Comparison of ENCODE assay signal across 9 cellular contexts in the genomic region with DNA sequence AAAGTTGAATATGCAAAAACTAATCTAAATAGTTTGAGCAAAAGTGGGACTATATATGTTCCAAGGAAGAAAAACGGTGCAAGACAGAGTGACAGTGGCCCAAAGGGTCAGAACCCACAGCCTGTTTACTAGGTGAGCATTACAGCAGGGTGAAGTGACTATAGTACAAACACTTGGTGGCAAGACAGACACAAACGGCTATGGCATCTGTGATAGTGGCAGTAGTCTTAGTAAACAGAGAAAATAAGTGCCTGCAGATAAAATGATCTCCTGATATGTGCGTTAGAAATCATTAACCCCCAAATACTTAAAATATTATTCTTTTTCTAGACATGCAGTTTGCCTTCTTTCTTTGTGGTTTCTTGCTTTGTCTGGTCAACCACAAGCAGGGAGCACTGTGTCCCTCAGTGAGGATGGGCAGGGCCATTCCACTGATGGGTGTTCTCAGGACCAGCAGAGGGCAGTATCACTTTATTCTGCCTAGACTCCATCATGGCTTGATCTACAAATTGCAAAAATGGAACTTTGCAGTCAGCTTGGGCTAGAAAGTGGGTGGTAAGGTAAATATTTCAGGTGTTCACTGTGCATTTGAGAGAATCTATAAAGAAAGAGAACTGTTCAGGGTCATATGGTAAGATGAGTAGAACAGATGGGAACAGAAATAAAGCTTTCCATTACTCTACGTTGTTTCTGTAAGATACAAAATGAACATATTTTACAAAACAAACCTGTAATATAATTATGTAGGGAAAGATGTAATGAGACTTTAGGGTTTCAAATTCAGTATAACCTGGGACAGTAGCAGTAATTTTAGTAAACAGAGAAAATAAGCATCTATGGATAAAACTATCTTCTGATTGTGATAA.
DNase-seq lines count a peak whose midpoint lies in the region; ATAC-seq and TF ChIP-seq lines count a peak whose summit lies in the region.
"Had no signal": no experiment of that assay in that cellular context is flagged by ENCODE, and none has a peak within 500 bp of the region (broad histone marks: within the 10 kb centered on the region; RNA-seq: fewer than 3 reads in every experiment).

No MANE protein-coding gene starts in this region.

- H3K4me1 ChIP-seq in liver (ENCODE audit: control insufficient read depth in 4 of 4, insufficient read depth in 4 of 4, low read length in 3 of 4), result no peaks in the 10 kb centered on the region

- no peaks in the 10 kb centered on the region for H3K27me3 ChIP-seq in liver (ENCODE audit: control insufficient read depth in 4 of 4, insufficient read depth in 4 of 4, low read length in 3 of 4)

- no peak overlapping the region for H3K4me3 ChIP-seq in liver (ENCODE audit: low read depth in 1 of 3, low read length in 3 of 3)
- H3K4me3 ChIP-seq: skin epidermis had no signal

- no peak overlapping the region for H3K27ac ChIP-seq in liver (ENCODE audit: low read depth in 1 of 2, low read length in 2 of 2)
- H3K27ac ChIP-seq: skin epidermis had no signal

- in situ Hi-C loops in ACHN (cut with HindIII; ENCODE audit: low pct_ligation_motif_present, low pct_unique_long_range_greater_than_20kb, low sequenced_read_pairs), result no loop called here
- in situ Hi-C loops in GM13977 (cut with MboI; ENCODE audit: low pct_unique_long_range_greater_than_20kb, low sequenced_read_pairs, unreplicated experiment), result loop anchor here (5.0 to 25.0 kb wide), 2 partner anchors 115 to 450 kb away; a partner anchor contains a TSS

- no peaks in the 10 kb centered on the region for H3K36me3 ChIP-seq in liver (ENCODE audit: control insufficient read depth in 4 of 4, insufficient read depth in 3 of 4, low read depth in 1 of 4, low read length in 3 of 4)

- H3K27ac Mint-ChIP-seq in stimulated activated effector memory CD8-positive, alpha-beta T cell treated with anti-CD3 and anti-CD28 coated beads, Interleukin-12 subunit alpha, Interleukin-12 subunit beta, amount 100 ng/mL, for 72 hours, result no peak overlapping the region

- no peaks in the 10 kb centered on the region for H3K9me3 ChIP-seq in liver (ENCODE audit: control insufficient read depth in 4 of 4, low read length in 3 of 4)

- peak; percentile 87 for TF ChIP-seq CTCF in GM13977 (IDR thresholded peaks at IDR 0.05; ENCODE audit: extremely low read depth, insufficient read depth, missing control alignments)
- TF ChIP-seq CTCF in liver (IDR thresholded peaks at IDR 0.05; ENCODE audit: low read depth, low read length, missing input control), result peak; percentile 80

- no peak overlapping the region for H3K9ac ChIP-seq in liver (ENCODE audit: low read depth in 1 of 2, low read length in 2 of 2)

- H3K36me3 Mint-ChIP-seq in stimulated activated effector memory CD8-positive, alpha-beta T cell treated with anti-CD3 and anti-CD28 coated beads, Interleukin-12 subunit alpha, Interleukin-12 subunit beta, amount 100 ng/mL, for 72 hours, result no peaks in the 10 kb centered on the region

- peak; percentile 83 for ATAC-seq in HG02840 (IDR thresholded peaks at IDR 0.05; ENCODE audit: low FRiP score, unreplicated experiment)
- peak; percentile 86 for ATAC-seq in stimulated activated effector memory CD8-positive, alpha-beta T cell treated with anti-CD3 and anti-CD28 coated beads, Interleukin-12 subunit alpha, Interleukin-12 subunit beta, amount 100 ng/mL, for 72 hours

- no peak overlapping the region for H3K4me3 Mint-ChIP-seq in stimulated activated effector memory CD8-positive, alpha-beta T cell treated with anti-CD3 and anti-CD28 coated beads, Interleukin-12 subunit alpha, Interleukin-12 subunit beta, amount 100 ng/mL, for 72 hours

- 79% methylated on average over 4 of the region's 4 CpGs for WGBS in liver

- TF ChIP-seq RAD21 in liver (IDR thresholded peaks at IDR 0.05), result peak; percentile 87 to 94

- H3K9me3 Mint-ChIP-seq in stimulated activated effector memory CD8-positive, alpha-beta T cell treated with anti-CD3 and anti-CD28 coated beads, Interleukin-12 subunit alpha, Interleukin-12 subunit beta, amount 100 ng/mL, for 72 hours, result no peaks in the 10 kb centered on the region

- peaks cover 16% of the 10 kb centered on the region for H3K4me1 Mint-ChIP-seq in stimulated activated effector memory CD8-positive, alpha-beta T cell treated with anti-CD3 and anti-CD28 coated beads, Interleukin-12 subunit alpha, Interleukin-12 subunit beta, amount 100 ng/mL, for 72 hours

- DNase-seq in ACHN, result peak; percentile 69
- DNase-seq in GM13977 (ENCODE audit: low spot score), result peak; percentile 59
- DNase-seq in NCI-H1694 treated with DMSO at 0.1 percent for 48 hours (lab: John Stamatoyannopoulos, UW), result peak; percentile 35
- DNase-seq in UCSD-AML1 (lab: John Stamatoyannopoulos, UW; ENCODE audit: unreplicated experiment), result peak; percentile 31
- DNase-seq in cerebellar cortex (ENCODE audit: low spot score), result peak; percentile 81
- peak; percentile 25 to 65 for DNase-seq in stimulated activated effector memory CD8-positive, alpha-beta T cell treated with anti-CD3 and anti-CD28 coated beads, Interleukin-12 subunit alpha, Interleukin-12 subunit beta, amount 100 ng/mL, for 72 hours (ENCODE audit: low spot score in 2 of 2)

TF ChIP-seq in liver, 16 proteins besides CTCF, POLR2A, EP300 and RAD21:
- TF ChIP-seq HNF4A (conservative IDR thresholded peaks at IDR 0.05) (no peak), EGR1 (IDR thresholded peaks at IDR 0.05; ENCODE audit: low read depth in 2 of 2) (no peak), YY1 (IDR thresholded peaks at IDR 0.05) (peak; percentile 38), NR2F2 (IDR thresholded peaks at IDR 0.05) (no peak)
- TF ChIP-seq, protein P1, sequence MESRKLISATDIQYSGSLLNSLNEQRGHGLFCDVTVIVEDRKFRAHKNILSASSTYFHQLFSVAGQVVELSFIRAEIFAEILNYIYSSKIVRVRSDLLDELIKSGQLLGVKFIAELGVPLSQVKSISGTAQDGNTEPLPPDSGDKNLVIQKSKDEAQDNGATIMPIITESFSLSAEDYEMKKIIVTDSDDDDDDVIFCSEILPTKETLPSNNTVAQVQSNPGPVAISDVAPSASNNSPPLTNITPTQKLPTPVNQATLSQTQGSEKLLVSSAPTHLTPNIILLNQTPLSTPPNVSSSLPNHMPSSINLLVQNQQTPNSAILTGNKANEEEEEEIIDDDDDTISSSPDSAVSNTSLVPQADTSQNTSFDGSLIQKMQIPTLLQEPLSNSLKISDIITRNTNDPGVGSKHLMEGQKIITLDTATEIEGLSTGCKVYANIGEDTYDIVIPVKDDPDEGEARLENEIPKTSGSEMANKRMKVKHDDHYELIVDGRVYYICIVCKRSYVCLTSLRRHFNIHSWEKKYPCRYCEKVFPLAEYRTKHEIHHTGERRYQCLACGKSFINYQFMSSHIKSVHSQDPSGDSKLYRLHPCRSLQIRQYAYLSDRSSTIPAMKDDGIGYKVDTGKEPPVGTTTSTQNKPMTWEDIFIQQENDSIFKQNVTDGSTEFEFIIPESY (IDR thresholded peaks at IDR 0.05), result no peak

Comparison
In these comparisons a context has a peak if more than half of its experiments do, and no peak if none do; other contexts are left out.
1. DNase-seq: peak in every context shown above with its lines; median percentile 81 in cerebellar cortex; 69 in ACHN; 59 in GM13977; 45 in stimulated activated effector memory CD8-positive, alpha-beta T cell treated with anti-CD3 and anti-CD28 coated beads, Interleukin-12 subunit alpha, Interleukin-12 subunit beta, amount 100 ng/mL, for 72 hours; 35 in NCI-H1694 treated with DMSO at 0.1 percent for 48 hours; 31 in UCSD-AML1.